In genomic region chr11:68639322-68639721, GRCh38 we compare ENCODE assay signal across 1 cellular context. TPM values are rescaled to one million over a fixed set of nuclear protein-coding genes. Genes with fewer than 3 reads are reported as not detected.
"Had no signal": no experiment of that assay in that cellular context is flagged by ENCODE, and none has a peak within 500 bp of the region (broad histone marks: within the 10 kb centered on the region; RNA-seq: fewer than 3 reads in every experiment).

No MANE protein-coding gene starts in this region.

RNA-seq across cellular contexts. Expression of gene GAL, which starts 45.0 kb away (rescaled TPM):
- total RNA-seq: H4 had no signal
